ENCODE assay signal across 2 cellular contexts in the genomic region with DNA sequence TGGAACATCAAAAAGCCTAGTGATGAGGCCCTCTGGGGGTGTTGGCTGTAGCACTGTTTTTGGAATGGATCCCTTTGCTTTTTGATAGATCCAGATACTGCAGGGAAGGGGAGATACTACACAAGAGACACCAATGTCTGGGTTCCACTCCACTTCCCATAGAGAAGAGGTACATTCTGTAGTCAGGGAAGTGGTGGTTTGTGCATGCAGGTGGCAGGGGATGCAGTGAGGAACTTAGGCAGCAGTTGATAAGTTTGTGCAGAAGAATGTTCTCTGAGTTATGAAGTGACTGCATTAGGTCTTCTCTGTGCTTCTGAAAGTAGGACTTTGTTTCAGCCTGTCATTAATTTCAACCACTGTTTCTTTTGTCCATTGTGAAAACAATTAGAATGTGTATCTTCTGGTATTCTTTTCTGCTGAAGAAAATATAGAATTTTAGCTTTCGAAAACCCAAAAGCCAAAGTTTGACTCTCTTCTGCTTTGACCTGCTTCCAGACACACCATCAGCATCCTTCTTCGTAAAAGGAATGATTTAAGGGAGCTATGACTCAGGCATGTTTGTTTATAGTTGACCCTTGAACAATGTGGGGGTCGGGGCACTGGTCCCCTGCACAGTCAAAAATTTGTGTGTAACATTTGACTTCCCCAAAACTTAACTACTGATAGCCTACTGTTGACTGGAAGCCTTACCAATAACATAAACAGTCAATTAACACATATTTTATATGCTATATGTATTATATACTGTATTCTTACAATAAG.
TF ChIP-seq lines count a peak whose summit lies in the region.

No MANE protein-coding gene starts in this region.

TF ChIP-seq in A549, 52 proteins besides CTCF, POLR2A, EP300 and RAD21:
- TF ChIP-seq RNF2 (IDR thresholded peaks at IDR 0.05; ENCODE audit: borderline replicate concordance, low read depth) (no peak), ZSCAN20 (CRISPR knock-in tag; IDR thresholded peaks at IDR 0.05) (no peak), EHF (CRISPR knock-in tag; IDR thresholded peaks at IDR 0.05) (no peak), EHMT2 (IDR thresholded peaks at IDR 0.05; ENCODE audit: low read depth) (no peak), ZFP36 (IDR thresholded peaks at IDR 0.05; ENCODE audit: borderline replicate concordance, partially characterized antibody) (no peak), FOSL2 (IDR thresholded peaks at IDR 0.05) (no peak), FOSL2 (CRISPR knock-in tag; IDR thresholded peaks at IDR 0.05) (no peak), CHD2 (IDR thresholded peaks at IDR 0.05; ENCODE audit: low read length, partially characterized antibody) (no peak), JUN (IDR thresholded peaks at IDR 0.05) (no peak), POLR2AphosphoS2 (conservative IDR thresholded peaks at IDR 0.05; ENCODE audit: low read length) (no peak), KDM5A (IDR thresholded peaks at IDR 0.05) (no peak), CBX2 (IDR thresholded peaks at IDR 0.05; ENCODE audit: borderline replicate concordance, low read depth) (no peak), HEYL (CRISPR knock-in tag; IDR thresholded peaks at IDR 0.05) (no peak), HOXA7 (CRISPR knock-in tag; IDR thresholded peaks at IDR 0.05) (no peak), TFCP2L1 (CRISPR knock-in tag; IDR thresholded peaks at IDR 0.05) (no peak), MAZ (IDR thresholded peaks at IDR 0.05; ENCODE audit: borderline replicate concordance, low read depth, low read length) (no peak)
- TF ChIP-seq, protein P1, sequence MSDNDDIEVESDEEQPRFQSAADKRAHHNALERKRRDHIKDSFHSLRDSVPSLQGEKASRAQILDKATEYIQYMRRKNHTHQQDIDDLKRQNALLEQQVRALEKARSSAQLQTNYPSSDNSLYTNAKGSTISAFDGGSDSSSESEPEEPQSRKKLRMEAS (IDR thresholded peaks at IDR 0.05), result no peak
- TF ChIP-seq, protein P2, sequence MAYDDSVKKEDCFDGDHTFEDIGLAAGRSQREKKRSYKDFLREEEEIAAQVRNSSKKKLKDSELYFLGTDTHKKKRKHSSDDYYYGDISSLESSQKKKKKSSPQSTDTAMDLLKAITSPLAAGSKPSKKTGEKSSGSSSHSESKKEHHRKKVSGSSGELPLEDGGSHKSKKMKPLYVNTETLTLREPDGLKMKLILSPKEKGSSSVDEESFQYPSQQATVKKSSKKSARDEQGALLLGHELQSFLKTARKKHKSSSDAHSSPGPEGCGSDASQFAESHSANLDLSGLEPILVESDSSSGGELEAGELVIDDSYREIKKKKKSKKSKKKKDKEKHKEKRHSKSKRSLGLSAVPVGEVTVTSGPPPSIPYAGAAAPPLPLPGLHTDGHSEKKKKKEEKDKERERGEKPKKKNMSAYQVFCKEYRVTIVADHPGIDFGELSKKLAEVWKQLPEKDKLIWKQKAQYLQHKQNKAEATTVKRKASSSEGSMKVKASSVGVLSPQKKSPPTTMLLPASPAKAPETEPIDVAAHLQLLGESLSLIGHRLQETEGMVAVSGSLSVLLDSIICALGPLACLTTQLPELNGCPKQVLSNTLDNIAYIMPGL (CRISPR knock-in tag; IDR thresholded peaks at IDR 0.05; ENCODE audit: borderline replicate concordance), result no peak
- TF ChIP-seq, protein P3, sequence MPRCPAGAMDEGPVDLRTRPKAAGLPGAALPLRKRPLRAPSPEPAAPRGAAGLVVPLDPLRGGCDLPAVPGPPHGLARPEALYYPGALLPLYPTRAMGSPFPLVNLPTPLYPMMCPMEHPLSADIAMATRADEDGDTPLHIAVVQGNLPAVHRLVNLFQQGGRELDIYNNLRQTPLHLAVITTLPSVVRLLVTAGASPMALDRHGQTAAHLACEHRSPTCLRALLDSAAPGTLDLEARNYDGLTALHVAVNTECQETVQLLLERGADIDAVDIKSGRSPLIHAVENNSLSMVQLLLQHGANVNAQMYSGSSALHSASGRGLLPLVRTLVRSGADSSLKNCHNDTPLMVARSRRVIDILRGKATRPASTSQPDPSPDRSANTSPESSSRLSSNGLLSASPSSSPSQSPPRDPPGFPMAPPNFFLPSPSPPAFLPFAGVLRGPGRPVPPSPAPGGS (IDR thresholded peaks at IDR 0.05), result no peak
- TF ChIP-seq, protein P4, sequence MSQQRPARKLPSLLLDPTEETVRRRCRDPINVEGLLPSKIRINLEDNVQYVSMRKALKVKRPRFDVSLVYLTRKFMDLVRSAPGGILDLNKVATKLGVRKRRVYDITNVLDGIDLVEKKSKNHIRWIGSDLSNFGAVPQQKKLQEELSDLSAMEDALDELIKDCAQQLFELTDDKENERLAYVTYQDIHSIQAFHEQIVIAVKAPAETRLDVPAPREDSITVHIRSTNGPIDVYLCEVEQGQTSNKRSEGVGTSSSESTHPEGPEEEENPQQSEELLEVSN (IDR thresholded peaks at IDR 0.05; ENCODE audit: borderline replicate concordance, low read depth), result no peak
- TF ChIP-seq, protein P5, sequence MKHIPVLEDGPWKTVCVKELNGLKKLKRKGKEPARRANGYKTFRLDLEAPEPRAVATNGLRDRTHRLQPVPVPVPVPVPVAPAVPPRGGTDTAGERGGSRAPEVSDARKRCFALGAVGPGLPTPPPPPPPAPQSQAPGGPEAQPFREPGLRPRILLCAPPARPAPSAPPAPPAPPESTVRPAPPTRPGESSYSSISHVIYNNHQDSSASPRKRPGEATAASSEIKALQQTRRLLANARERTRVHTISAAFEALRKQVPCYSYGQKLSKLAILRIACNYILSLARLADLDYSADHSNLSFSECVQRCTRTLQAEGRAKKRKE (CRISPR knock-in tag; IDR thresholded peaks at IDR 0.05; ENCODE audit: low read depth), result no peak

TF ChIP-seq in HCT116, 20 proteins besides CTCF, POLR2A, EP300 and RAD21:
- TF ChIP-seq ELF1 (IDR thresholded peaks at IDR 0.05; ENCODE audit: borderline replicate concordance, low read depth), result no peak
